ENCODE assay signal across 1 cellular context in genomic region chr19:42176990-42177685, GRCh38.
A peak's percentile ranks its signal among the peaks of the same experiment; 100 is the strongest.
TF ChIP-seq lines count a peak whose summit lies in the region.

No MANE protein-coding gene starts in this region.

TF ChIP-seq in K562, 482 proteins besides CTCF, POLR2A, EP300 and RAD21 (continues in another document):
- TF ChIP-seq KLF6 (CRISPR knock-in tag; IDR thresholded peaks at IDR 0.05; ENCODE audit: borderline replicate concordance) (no peak), BHLHE40 (IDR thresholded peaks at IDR 0.05; ENCODE audit: low read length) (no peak), HDAC2 (IDR thresholded peaks at IDR 0.05) (no peak), ZNF274 (IDR thresholded peaks at IDR 0.05; ENCODE audit: borderline replicate concordance, low read depth, low read length) (no peak), KLF10 (CRISPR knock-in tag; IDR thresholded peaks at IDR 0.05) (no peak), DACH1 (IDR thresholded peaks at IDR 0.05; ENCODE audit: partially characterized antibody) (no peak), NFXL1 (CRISPR knock-in tag; IDR thresholded peaks at IDR 0.05) (no peak), SRSF7 (optimal IDR thresholded peaks at IDR 0.05; ENCODE audit: low read depth, low read length) (no peak), CBX1 (IDR thresholded peaks at IDR 0.05; ENCODE audit: low read depth) (no peak), KDM1A (IDR thresholded peaks at IDR 0.05) (peak in 1 of 2 experiments; percentile 9; a peak in 1 of 4 replicates), CCAR2 (IDR thresholded peaks at IDR 0.05; ENCODE audit: low read depth, low read length) (no peak), RB1 (IDR thresholded peaks at IDR 0.05; ENCODE audit: low read depth) (0 out of 2 replicates have a peak, but pooled peaks have one; percentile 25), PHB (CRISPR knock-in tag; IDR thresholded peaks at IDR 0.05) (no peak), TFAP4 (CRISPR knock-in tag; IDR thresholded peaks at IDR 0.05; ENCODE audit: borderline replicate concordance) (peak; percentile 68), CREB5 (CRISPR knock-in tag; IDR thresholded peaks at IDR 0.05) (no peak), SMAD1 (IDR thresholded peaks at IDR 0.05; ENCODE audit: low read depth, low read length, partially characterized antibody) (no peak), IRF2 (CRISPR knock-in tag; IDR thresholded peaks at IDR 0.05) (no peak), ZNF740 (CRISPR knock-in tag; IDR thresholded peaks at IDR 0.05) (no peak), ZNF740 (tag; IDR thresholded peaks at IDR 0.05) (no peak), PTRF (tag; IDR thresholded peaks at IDR 0.05) (no peak), ZNF407 (IDR thresholded peaks at IDR 0.05; ENCODE audit: low read depth) (no peak), HMG20A (CRISPR knock-in tag; conservative IDR thresholded peaks at IDR 0.05) (no peak), ATF1 (CRISPR knock-in tag; IDR thresholded peaks at IDR 0.05) (no peak), ATF1 (tag; IDR thresholded peaks at IDR 0.05) (0 out of 2 replicates have a peak, but pooled peaks have one; percentile 12), NFIC (IDR thresholded peaks at IDR 0.05) (no peak), ZNF449 (CRISPR knock-in tag; IDR thresholded peaks at IDR 0.05) (no peak), ERF (CRISPR knock-in tag; IDR thresholded peaks at IDR 0.05) (no peak), STAT5B (CRISPR knock-in tag; IDR thresholded peaks at IDR 0.05) (no peak), BRF2 (IDR thresholded peaks at IDR 0.05; ENCODE audit: borderline replicate concordance, insufficient read depth, insufficient read length) (no peak), NR3C1 (CRISPR knock-in tag; IDR thresholded peaks at IDR 0.05) (no peak), CBX5 (IDR thresholded peaks at IDR 0.05; ENCODE audit: borderline replicate concordance, low read depth) (no peak), MAX (CRISPR knock-in tag; IDR thresholded peaks at IDR 0.05) (no peak), SMARCA4 (IDR thresholded peaks at IDR 0.05) (no peak), VEZF1 (CRISPR knock-in tag; IDR thresholded peaks at IDR 0.05) (peak; percentile 62), KDM5B (IDR thresholded peaks at IDR 0.05; ENCODE audit: insufficient replicate concordance, low read depth, low read length) (no peak), CREB1 (IDR thresholded peaks at IDR 0.05) (0 out of 2 replicates have a peak, but pooled peaks have one; percentile 23), CREB1 (CRISPR knock-in tag; IDR thresholded peaks at IDR 0.05) (peak; percentile 47; the same call in 1 of the 2 replicates), ZNF347 (CRISPR knock-in tag; IDR thresholded peaks at IDR 0.05; ENCODE audit: low read depth) (no peak), DNMT1 (IDR thresholded peaks at IDR 0.05) (no peak), ZNF830 (CRISPR knock-in tag; IDR thresholded peaks at IDR 0.05) (no peak), ATF4 (CRISPR knock-in tag; IDR thresholded peaks at IDR 0.05) (no peak), HDGF (IDR thresholded peaks at IDR 0.05) (no peak), NR0B1 (IDR thresholded peaks at IDR 0.05; ENCODE audit: partially characterized antibody) (no peak), RFX5 (IDR thresholded peaks at IDR 0.05; ENCODE audit: low read depth, low read length) (no peak), NCOA2 (IDR thresholded peaks at IDR 0.05; ENCODE audit: partially characterized antibody in 2 of 2) (no peak), ARID3B (CRISPR knock-in tag; IDR thresholded peaks at IDR 0.05; ENCODE audit: borderline replicate concordance) (no peak), ZNF780A (CRISPR knock-in tag; IDR thresholded peaks at IDR 0.05) (no peak)
